1 cellular context compared by ENCODE assay signal in genomic region chr19:4052114-4052992, GRCh38.
TF ChIP-seq lines count a peak whose summit lies in the region.

No MANE protein-coding gene starts in this region.

TF ChIP-seq in HepG2, 621 proteins besides CTCF, POLR2A, EP300 and RAD21 (continued from another document and continues in another):
- TF ChIP-seq ZNF777 (CRISPR knock-in tag; IDR thresholded peaks at IDR 0.05): peak; percentile 50
- TF ChIP-seq MAFG (CRISPR knock-in tag; IDR thresholded peaks at IDR 0.05): no peak
- TF ChIP-seq TARDBP (CRISPR knock-in tag; IDR thresholded peaks at IDR 0.05): peak; percentile 99
- peak; percentile 92 for TF ChIP-seq CSRNP1 (CRISPR knock-in tag; IDR thresholded peaks at IDR 0.05)
- TF ChIP-seq ZNF512B (CRISPR knock-in tag; IDR thresholded peaks at IDR 0.05; ENCODE audit: borderline replicate concordance): no peak
- peak; percentile 87 for TF ChIP-seq TBX2 (CRISPR knock-in tag; IDR thresholded peaks at IDR 0.05; ENCODE audit: borderline replicate concordance)
- TF ChIP-seq ZNF549 (CRISPR knock-in tag; IDR thresholded peaks at IDR 0.05): no peak
- TF ChIP-seq ZNF564 (CRISPR knock-in tag; IDR thresholded peaks at IDR 0.05): peak; percentile 79
- TF ChIP-seq ZFYVE20 (CRISPR knock-in tag; IDR thresholded peaks at IDR 0.05; ENCODE audit: borderline replicate concordance, low read depth): no peak
- TF ChIP-seq GTF3A (CRISPR knock-in tag; conservative IDR thresholded peaks at IDR 0.05): no peak
- TF ChIP-seq SYNCRIP (IDR thresholded peaks at IDR 0.05; ENCODE audit: insufficient read depth, low read depth, low read length): no peak
- no peak for TF ChIP-seq PBX3 (CRISPR knock-in tag; IDR thresholded peaks at IDR 0.05; ENCODE audit: borderline replicate concordance)
- TF ChIP-seq ZNF282 (IDR thresholded peaks at IDR 0.05; ENCODE audit: partially characterized antibody): no peak
- no peak for TF ChIP-seq ZNF367 (CRISPR knock-in tag; IDR thresholded peaks at IDR 0.05; ENCODE audit: borderline replicate concordance)
- TF ChIP-seq ZNF784 (CRISPR knock-in tag; IDR thresholded peaks at IDR 0.05; ENCODE audit: borderline replicate concordance): peak; percentile 83; the same call in 1 of the 2 replicates
- peak; percentile 79 for TF ChIP-seq GATAD2A (CRISPR knock-in tag; IDR thresholded peaks at IDR 0.05)
- no peak for TF ChIP-seq ZNF251 (CRISPR knock-in tag; IDR thresholded peaks at IDR 0.05)
- peak; percentile 73 for TF ChIP-seq BORCS8-MEF2B (CRISPR knock-in tag; IDR thresholded peaks at IDR 0.05)
- no peak for TF ChIP-seq ZNF891 (CRISPR knock-in tag; IDR thresholded peaks at IDR 0.05)
- no peak for TF ChIP-seq ZNF512 (CRISPR knock-in tag; IDR thresholded peaks at IDR 0.05)
- TF ChIP-seq ZNF878 (CRISPR knock-in tag; IDR thresholded peaks at IDR 0.05): no peak
- 0 out of 2 replicates have a peak, but pooled peaks have one; percentile 74 for TF ChIP-seq ZNF773 (CRISPR knock-in tag; IDR thresholded peaks at IDR 0.05; ENCODE audit: borderline replicate concordance)
- no peak for TF ChIP-seq MTERF4 (CRISPR knock-in tag; IDR thresholded peaks at IDR 0.05)
- TF ChIP-seq CHD4 (IDR thresholded peaks at IDR 0.05; ENCODE audit: borderline replicate concordance, low read length): 0 out of 2 replicates have a peak, but pooled peaks have one; percentile 76
- TF ChIP-seq ZNF792 (CRISPR knock-in tag; IDR thresholded peaks at IDR 0.05): peak; percentile 92
- peak; percentile 86; the same call in 1 of the 2 replicates for TF ChIP-seq ESRRA (CRISPR knock-in tag; IDR thresholded peaks at IDR 0.05; ENCODE audit: low read depth)
- TF ChIP-seq TFE3 (CRISPR knock-in tag; IDR thresholded peaks at IDR 0.05): peak; percentile 76
- TF ChIP-seq ATF5 (CRISPR knock-in tag; IDR thresholded peaks at IDR 0.05; ENCODE audit: low read depth): no peak
- TF ChIP-seq KAT2B (IDR thresholded peaks at IDR 0.05; ENCODE audit: borderline replicate concordance, low read depth, low read length): no peak
- peak; percentile 89 for TF ChIP-seq MEF2D (CRISPR knock-in tag; IDR thresholded peaks at IDR 0.05)
- peak; percentile 81; the same call in 1 of the 2 replicates for TF ChIP-seq MEIS2 (CRISPR knock-in tag; IDR thresholded peaks at IDR 0.05)
- no peak for TF ChIP-seq ZBTB21 (CRISPR knock-in tag; IDR thresholded peaks at IDR 0.05)
- no peak for TF ChIP-seq CAMTA2 (CRISPR knock-in tag; IDR thresholded peaks at IDR 0.05; ENCODE audit: borderline replicate concordance)
- TF ChIP-seq ZNF879 (CRISPR knock-in tag; IDR thresholded peaks at IDR 0.05): no peak
- TF ChIP-seq ZNF274 (CRISPR knock-in tag; IDR thresholded peaks at IDR 0.05): no peak
- TF ChIP-seq DNMT1 (CRISPR knock-in tag; IDR thresholded peaks at IDR 0.05): no peak
- TF ChIP-seq YEATS2 (CRISPR knock-in tag; IDR thresholded peaks at IDR 0.05; ENCODE audit: borderline replicate concordance): peak; percentile 71; the same call in 1 of the 2 replicates
- no peak; the same call in 1 of the 2 replicates for TF ChIP-seq HES4 (CRISPR knock-in tag; IDR thresholded peaks at IDR 0.05; ENCODE audit: borderline replicate concordance)
- 0 out of 2 replicates have a peak, but pooled peaks have one; percentile 61 for TF ChIP-seq FOSL1 (CRISPR knock-in tag; IDR thresholded peaks at IDR 0.05; ENCODE audit: borderline replicate concordance)
- TF ChIP-seq ZNF510 (CRISPR knock-in tag; IDR thresholded peaks at IDR 0.05; ENCODE audit: low read depth): no peak
- TF ChIP-seq ZHX1 (CRISPR knock-in tag; IDR thresholded peaks at IDR 0.05; ENCODE audit: low read depth): no peak; the same call in 1 of the 2 replicates
- TF ChIP-seq ARID5B (CRISPR knock-in tag; IDR thresholded peaks at IDR 0.05): peak; percentile 73
- no peak for TF ChIP-seq ZKSCAN5 (CRISPR knock-in tag; IDR thresholded peaks at IDR 0.05)
- peak; percentile 78; the same call in 1 of the 2 replicates for TF ChIP-seq CBX5 (CRISPR knock-in tag; IDR thresholded peaks at IDR 0.05; ENCODE audit: borderline replicate concordance)
- no peak for TF ChIP-seq ZSCAN12 (CRISPR knock-in tag; IDR thresholded peaks at IDR 0.05)
- TF ChIP-seq WIZ (CRISPR knock-in tag; IDR thresholded peaks at IDR 0.05): no peak
